In the genomic region with DNA sequence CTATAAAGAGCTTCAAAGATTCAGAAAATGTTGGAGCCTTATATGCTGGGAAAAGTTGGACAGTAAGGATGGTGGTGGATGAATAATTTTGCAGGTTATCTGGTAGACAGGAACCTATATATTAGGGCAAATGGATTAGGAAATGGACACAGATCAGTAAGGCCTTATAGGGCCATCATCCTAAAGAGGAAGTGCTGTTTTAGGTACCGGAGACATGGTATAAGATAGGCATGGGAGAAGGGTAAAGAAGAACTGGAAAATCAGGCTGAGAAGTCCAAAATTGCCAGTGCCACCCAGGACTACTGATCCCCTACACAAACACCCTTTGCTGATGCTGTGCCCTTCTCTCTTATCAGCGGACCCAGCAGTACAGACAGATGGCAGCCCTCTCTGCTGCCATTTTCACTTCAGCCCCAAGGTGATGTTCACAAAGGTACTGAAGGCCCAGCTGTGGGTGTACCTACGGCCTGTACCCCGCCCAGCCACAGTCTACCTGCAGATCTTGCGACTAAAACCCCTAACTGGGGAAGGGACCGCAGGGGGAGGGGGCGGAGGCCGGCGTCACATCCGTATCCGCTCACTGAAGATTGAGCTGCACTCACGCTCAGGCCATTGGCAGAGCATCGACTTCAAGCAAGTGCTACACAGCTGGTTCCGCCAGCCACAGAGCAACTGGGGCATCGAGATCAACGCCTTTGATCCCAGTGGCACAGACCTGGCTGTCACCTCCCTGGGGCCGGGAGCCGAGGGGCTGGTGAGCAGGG, we compare ENCODE assay signal across 29 cellular contexts. TPM values are rescaled to one million over a fixed set of nuclear protein-coding genes. Genes with fewer than 3 reads are reported as not detected.
DNase-seq lines count a peak whose midpoint lies in the region; ATAC-seq, FAIRE-seq and TF ChIP-seq lines count a peak whose summit lies in the region.
"Had no signal": no experiment of that assay in that cellular context is flagged by ENCODE, and none has a peak within 500 bp of the region (broad histone marks: within the 10 kb centered on the region; RNA-seq: fewer than 3 reads in every experiment).

No MANE protein-coding gene starts in this region.

- intact Hi-C loops in K562 (cut with micrococcal nuclease) (no loop called here), breast epithelium (cut with DNase I; ENCODE audit: low total_unique reads) (no loop called here)

- no peaks in the 10 kb centered on the region for H3K27me3 Mint-ChIP-seq in T-helper 2 cell treated with Interferon-gamma antibody and Interleukin-4, amounts not matched to agents 5 μg/mL and 100 μg/mL, for 36 hours (ENCODE audit: low read depth)
- peaks cover 16% of the 10 kb centered on the region for H3K27me3 Mint-ChIP-seq in GM23338 (ENCODE audit: insufficient read depth, low read depth, poor library complexity)
- H3K27me3 Mint-ChIP-seq in nephron progenitor cell (ENCODE audit: low read depth, poor library complexity), result peaks cover 3% of the 10 kb centered on the region
- H3K27me3 Mint-ChIP-seq: activated CD4-positive, alpha-beta T cell treated with anti-CD3 and anti-CD28 coated beads, Interleukin-2, amount 10 ng/mL, durations not matched to agents 7 days and 5 days had no signal

- H3K9me1 ChIP-seq in K562 (ENCODE audit: control insufficient read depth, insufficient read depth, low read length), result no peaks in the 10 kb centered on the region

- no peak overlapping the region for H3K4me3 Mint-ChIP-seq in T-helper 2 cell treated with Interferon-gamma antibody and Interleukin-4, amounts not matched to agents 5 μg/mL and 100 μg/mL, for 36 hours
- H3K4me3 Mint-ChIP-seq in GM23338 (no peak overlapping the region; the same call in 2 of the 3 replicates), nephron progenitor cell (peak overlapping the region; percentile 97)
- H3K4me3 Mint-ChIP-seq: activated CD4-positive, alpha-beta T cell treated with anti-CD3 and anti-CD28 coated beads, Interleukin-2, amount 10 ng/mL, durations not matched to agents 7 days and 5 days had no signal

- peaks cover 41% of the 10 kb centered on the region for H4K20me1 ChIP-seq in GM23338 (replicated peaks; ENCODE audit: insufficient read depth)
- no peaks in the 10 kb centered on the region for H4K20me1 ChIP-seq in K562 (replicated peaks; ENCODE audit: control insufficient read depth, insufficient read depth, low read length)

- TF ChIP-seq POLR2A in K562 (conservative IDR thresholded peaks at IDR 0.05) (no peak), breast epithelium (IDR thresholded peaks at IDR 0.05) (no peak)

- peak overlapping the region; percentile 23 for H3K27ac Mint-ChIP-seq in T-helper 2 cell treated with Interferon-gamma antibody and Interleukin-4, amounts not matched to agents 5 μg/mL and 100 μg/mL, for 36 hours
- H3K27ac Mint-ChIP-seq in GM23338 (no peak overlapping the region), nephron progenitor cell (no peak overlapping the region)
- H3K27ac Mint-ChIP-seq: activated CD4-positive, alpha-beta T cell treated with anti-CD3 and anti-CD28 coated beads, Interleukin-2, amount 10 ng/mL, durations not matched to agents 7 days and 5 days; activated T-helper 2 cell treated with anti-CD3 and anti-CD28 coated beads, Interferon-gamma antibody, Interleukin-2, Interleukin-4, amounts not matched to agents 10 μg/mL and 5 μg/mL and 100 μg/mL, durations not matched to agents 14 hours and 24 hours and 36 hours had no signal

- H3K36me3 ChIP-seq in GM23338 (ENCODE audit: insufficient read depth) (peaks cover 28% of the 10 kb centered on the region), K562 (ENCODE audit: control insufficient read depth, insufficient read depth, low read length) (peaks cover 71% of the 10 kb centered on the region), MG63 (peaks cover 26% of the 10 kb centered on the region), breast epithelium (peaks cover 3% of the 10 kb centered on the region)
- H3K36me3 ChIP-seq: prostate gland had no signal

- no TSS peak for BruUV-seq in K562 (replicated peaks; lab: Mats Ljungman, UMichigan)

- H3K9me3 ChIP-seq in K562 (replicated peaks; ENCODE audit: control insufficient read depth, insufficient read depth, low read depth, low read length) (no peaks in the 10 kb centered on the region), MG63 (no peaks in the 10 kb centered on the region), breast epithelium (no peaks in the 10 kb centered on the region)
- H3K9me3 ChIP-seq: adrenal gland, esophagus squamous epithelium, gastrocnemius medialis, neutrophil, prostate gland, upper lobe of left lung had no signal

- no peak for FAIRE-seq in K562 (lab: Jason Lieb, UNC)
- FAIRE-seq: colon, H54 had no signal

- no peaks in the 10 kb centered on the region for H3K9me3 Mint-ChIP-seq in T-helper 2 cell treated with Interferon-gamma antibody and Interleukin-4, amounts not matched to agents 5 μg/mL and 100 μg/mL, for 36 hours
- H3K9me3 Mint-ChIP-seq in GM23338, result no peaks in the 10 kb centered on the region
- H3K9me3 Mint-ChIP-seq in nephron progenitor cell, result no peaks in the 10 kb centered on the region
- H3K9me3 Mint-ChIP-seq: activated CD4-positive, alpha-beta T cell treated with anti-CD3 and anti-CD28 coated beads, Interleukin-2, amount 10 ng/mL, durations not matched to agents 7 days and 5 days; activated T-helper 2 cell treated with anti-CD3 and anti-CD28 coated beads, Interferon-gamma antibody, Interleukin-2, Interleukin-4, amounts not matched to agents 10 μg/mL and 5 μg/mL and 100 μg/mL, durations not matched to agents 14 hours and 24 hours and 36 hours had no signal

- peaks cover 24% of the 10 kb centered on the region for H3K4me1 Mint-ChIP-seq in T-helper 2 cell treated with Interferon-gamma antibody and Interleukin-4, amounts not matched to agents 5 μg/mL and 100 μg/mL, for 36 hours (ENCODE audit: low read depth)
- H3K4me1 Mint-ChIP-seq in GM23338, result peaks cover 56% of the 10 kb centered on the region
- peaks cover 60% of the 10 kb centered on the region for H3K4me1 Mint-ChIP-seq in nephron progenitor cell

- H3K4me1 ChIP-seq in GM23338 (ENCODE audit: insufficient read depth), result peaks cover 58% of the 10 kb centered on the region
- peaks cover 29 to 32% of the 10 kb centered on the region in 2 experiments for H3K4me1 ChIP-seq in K562 (replicated peaks in 1 of 2; ENCODE audit: control insufficient read depth in 2 of 2, insufficient read depth in 2 of 2, low read length in 2 of 2)
- H3K4me1 ChIP-seq in breast epithelium, result peaks cover 0 to 4% of the 10 kb centered on the region in 2 donors

- TF ChIP-seq EP300 in K562 (IDR thresholded peaks at IDR 0.05; ENCODE audit: low read length), result no peak

- H3K4me3 ChIP-seq in GM23338, result peak overlapping the region; percentile 28; the same call in 1 of the 2 replicates
- H3K4me3 ChIP-seq in K562, result no peak overlapping the region
- no peak overlapping the region for H3K4me3 ChIP-seq in MG63
- no peak overlapping the region for H3K4me3 ChIP-seq in breast epithelium
- H3K4me3 ChIP-seq: adrenal gland, esophagus squamous epithelium, gastrocnemius medialis, prostate gland, upper lobe of left lung had no signal

- no peak overlapping the region for H3K9ac ChIP-seq in K562 (ENCODE audit: insufficient read depth in 1 of 2, low read depth in 2 of 2, low read length in 2 of 2)

- 0 out of 2 replicates have a peak, but pooled peaks cover 7% of the 10 kb centered on the region for H3K9me2 ChIP-seq in GM23338 (ENCODE audit: insufficient read depth)

- no peak for TF ChIP-seq RAD21 in K562 (CRISPR knock-in tag; conservative IDR thresholded peaks at IDR 0.05 in 1 of 2, IDR thresholded peaks at IDR 0.05 in 1 of 2)

- POLR2A ChIA-PET in K562 (lab: Yijun Ruan, JAX), result interaction anchor here (0.6 to 2.8 kb wide), 7 partner anchors 9 to 1792 kb away, joined by 3 to 15 read pairs (median 4); a partner anchor contains a TSS

- H3F3A ChIP-seq in GM23338 (replicated peaks; ENCODE audit: low read depth), result peaks cover 26% of the 10 kb centered on the region

- TF ChIP-seq CTCF in GM23338 (conservative IDR thresholded peaks at IDR 0.05; ENCODE audit: low read depth in 2 of 2) (no peak), K562 (IDR thresholded peaks at IDR 0.05 in 2 of 3, conservative IDR thresholded peaks at IDR 0.05 in 1 of 3; ENCODE audit: insufficient read depth in 2 of 3, low read depth in 1 of 3, low read length in 3 of 3) (no peak), nephron progenitor cell (IDR thresholded peaks at IDR 0.05) (no peak), breast epithelium (IDR thresholded peaks at IDR 0.05) (no peak)

- H3K36me3 Mint-ChIP-seq in T-helper 2 cell treated with Interferon-gamma antibody and Interleukin-4, amounts not matched to agents 5 μg/mL and 100 μg/mL, for 36 hours (ENCODE audit: low read depth), result peaks cover 23% of the 10 kb centered on the region
- peaks cover 66% of the 10 kb centered on the region for H3K36me3 Mint-ChIP-seq in GM23338 (ENCODE audit: low read depth)
- peaks cover 63% of the 10 kb centered on the region for H3K36me3 Mint-ChIP-seq in nephron progenitor cell (ENCODE audit: low read depth)

- no peak for ATAC-seq in GM23338
- no peak for ATAC-seq in K562
- ATAC-seq: gastrocnemius medialis, SK-N-SH treated with all-trans-retinoic acid at 6 μM for 48 hours had no signal

- no peak overlapping the region for H3K27ac ChIP-seq in GM23338 (ENCODE audit: low read depth)
- H3K27ac ChIP-seq in K562 (ENCODE audit: extremely low read depth, low read depth, low read length), result no peak overlapping the region
- H3K27ac ChIP-seq in breast epithelium, result no peak overlapping the region
- H3K27ac ChIP-seq: 22Rv1, adrenal gland, brain microvascular endothelial cell, esophagus squamous epithelium, gastrocnemius medialis, HL-60, neutrophil, prostate gland, upper lobe of left lung had no signal

- H2AFZ ChIP-seq in GM23338 (no peak overlapping the region), K562 (ENCODE audit: low read depth, low read length) (no peak overlapping the region)

- H3K27me3 ChIP-seq in GM23338 (ENCODE audit: insufficient read depth), result no peaks in the 10 kb centered on the region
- no peaks in the 10 kb centered on the region for H3K27me3 ChIP-seq in K562 (ENCODE audit: control insufficient read depth in 2 of 2, insufficient read depth in 2 of 2, low read length in 2 of 2)
- no peaks in the 10 kb centered on the region for H3K27me3 ChIP-seq in MG63
- no peaks in the 10 kb centered on the region for H3K27me3 ChIP-seq in breast epithelium
- H3K27me3 ChIP-seq: adrenal gland, brain microvascular endothelial cell had no signal

- H3K79me2 ChIP-seq in GM23338 (replicated peaks; ENCODE audit: insufficient read depth) (peaks cover 47% of the 10 kb centered on the region), K562 (ENCODE audit: control insufficient read depth, insufficient read depth, low read length) (peaks cover 38% of the 10 kb centered on the region)

- in situ Hi-C loops in K562 (cut with MboI), result no loop called here

- WGBS in K562 (ENCODE audit: insufficient coverage, low coverage, missing lambda C conversion rate), result 95% methylated on average over 13 of the region's 18 CpGs

- CTCF ChIA-PET in K562 (lab: Yijun Ruan, JAX; ENCODE audit: low intra/inter-chr PET ratio), result no interaction called here

- peak overlapping the region; percentile 85 for H3K4me2 ChIP-seq in GM23338
- H3K4me2 ChIP-seq in K562 (ENCODE audit: insufficient read depth, low read length), result no peak overlapping the region

- DNase-seq in T-helper 2 cell treated with Interferon-gamma antibody and Interleukin-4, amounts not matched to agents 5 μg/mL and 100 μg/mL, for 36 hours (ENCODE audit: low spot score), result no peak
- DNase-seq in T-helper 2 cell (no peak), GM23338 (ENCODE audit: low spot score) (no peak), K562 (ENCODE audit: extremely low read depth in 1 of 4, low spot score in 3 of 4) (no peak), nephron progenitor cell (no peak), HUDEP-2 (lab: John Stamatoyannopoulos, UW; ENCODE audit: unreplicated experiment in 76 of 76) (no peak), MG63 (no peak), breast epithelium (ENCODE audit: low spot score in 2 of 2) (no peak)
- DNase-seq: activated CD4-positive, alpha-beta T cell treated with anti-CD3 and anti-CD28 coated beads, Interleukin-2, amount 10 ng/mL, durations not matched to agents 7 days and 5 days; brain microvascular endothelial cell; DMS79; esophagus squamous epithelium; gastrocnemius medialis; GF-D8; islet precursor cell; midbrain; NCI-H2081 treated with DMSO at 0.1 percent for 48 hours; NCI-H82; T1000 had no signal

RNA-seq across cellular contexts. Expression of a gene that starts 5.5 kb away (rescaled TPM):
- 12.5 and 12.6 TPM in 2 replicates for total RNA-seq in GM23338 (2014; rRNA removed; shearing (Covaris generic))
- polyA plus RNA-seq in GM23338 (2016; fragmentation: Nextera tagmentation; extraction: Ambion mirVana) (3.7 and 3.8 TPM in 2 replicates), K562 (2011; rRNA removed) (4.2 and 4.8 TPM in 2 replicates), K562 (2014; fragmentation: Illumina TruSeq; extraction: Trizol) (10.3 and 10.5 TPM in 2 replicates), K562 (2014; fragmentation: Nextera tagmentation; extraction: Ambion mirVana) (1 to 10 TPM; 1.4 to 1.6 TPM), K562 (2014; rRNA removed) (9.7 and 14.2 TPM in 2 replicates)
- total RNA-seq in K562 (2011; cell fraction: chromatin; rRNA removed; ENCODE audit: low replicate concordance), result 9.2 and 9.9 TPM in 2 replicates
- 5.4 and 6.5 TPM in 2 replicates for total RNA-seq in K562 (2011; cell fraction: nucleolus; rRNA removed)
- 6.2 and 7.9 TPM in 2 replicates for total RNA-seq in K562 (2011; cell fraction: nucleoplasm; rRNA removed)
- total RNA-seq in K562 (2014; rRNA removed) (2.4 and 6.5 TPM in 2 replicates), K562 (2014; rRNA removed; fragmentation: Illumina TruSeq; extraction: Trizol) (4.3 and 4.7 TPM in 2 replicates), K562 (2015; rRNA removed; fragmentation: Illumina TruSeq; extraction: Trizol) (4.9 and 5.2 TPM in 2 replicates), K562 (2021) (15.7 and 19.9 TPM in 2 replicates), breast epithelium (1 to 10 TPM in 1 of 3 donors, under 1 TPM in 2; 0.64 to 1.6 (median 0.88) TPM)
- polyA plus RNA-seq in K562 (2011; cell fraction: cytosol; rRNA removed), result 4.7 and 10.2 TPM in 2 replicates
- 4.3 and 9.6 TPM in 2 replicates for polyA plus RNA-seq in K562 (2011; cell fraction: nucleus; rRNA removed)
- polyA plus RNA-seq in K562 (2012), result 11.4 and 16.1 TPM in 2 replicates
- 2.9 and 3.7 TPM in 2 replicates for polyA minus RNA-seq in K562 (2011; rRNA and poly(A)+ RNA removed)
- polyA minus RNA-seq in K562 (2011; cell fraction: cytosol; rRNA and poly(A)+ RNA removed), result 5.1 and 5.4 TPM in 2 replicates
- polyA minus RNA-seq in K562 (2011; cell fraction: nucleus; rRNA and poly(A)+ RNA removed), result 2.7 and 4.2 TPM in 2 replicates
- total RNA-seq in MG63 (2014; rRNA removed; shearing (Covaris generic); ENCODE audit: low replicate concordance), result 2.8 and 3.9 TPM in 2 replicates

RNA-seq across cellular contexts. Expression of a gene that starts 19.6 kb away (rescaled TPM):
- total RNA-seq in GM23338 (2014; rRNA removed; shearing (Covaris generic)), result 294 and 307 TPM in 2 replicates
- polyA plus RNA-seq in GM23338 (2016; fragmentation: Nextera tagmentation; extraction: Ambion mirVana) (670 and 685 TPM in 2 replicates), K562 (2011; rRNA removed) (219 and 313 TPM in 2 replicates), K562 (2014; fragmentation: Illumina TruSeq; extraction: Trizol) (408 and 431 TPM in 2 replicates), K562 (2014; fragmentation: Nextera tagmentation; extraction: Ambion mirVana) (100 to 1,000 TPM; 531 to 576 TPM), K562 (2014; rRNA removed) (501 and 655 TPM in 2 replicates)
- 272 and 331 TPM in 2 replicates for total RNA-seq in K562 (2011; cell fraction: chromatin; rRNA removed; ENCODE audit: low replicate concordance)
- total RNA-seq in K562 (2011; cell fraction: nucleolus; rRNA removed), result 598 and 672 TPM in 2 replicates
- 455 and 604 TPM in 2 replicates for total RNA-seq in K562 (2011; cell fraction: nucleoplasm; rRNA removed)
- total RNA-seq in K562 (2014; rRNA removed) (425 and 433 TPM in 2 replicates), K562 (2014; rRNA removed; fragmentation: Illumina TruSeq; extraction: Trizol) (411 and 413 TPM in 2 replicates), K562 (2015; rRNA removed; fragmentation: Illumina TruSeq; extraction: Trizol) (706 and 735 TPM in 2 replicates), K562 (2021) (412 and 416 TPM in 2 replicates), breast epithelium (100 to 1,000 TPM; 540 to 910 (median 777) TPM)
- 416 and 450 TPM in 2 replicates for polyA plus RNA-seq in K562 (2011; cell fraction: cytosol; rRNA removed)
- 74.3 and 108 TPM in 2 replicates for polyA plus RNA-seq in K562 (2011; cell fraction: nucleus; rRNA removed)
- polyA plus RNA-seq in K562 (2012), result 824 and 1,019 TPM in 2 replicates
- polyA minus RNA-seq in K562 (2011; rRNA and poly(A)+ RNA removed), result 261 and 331 TPM in 2 replicates
- polyA minus RNA-seq in K562 (2011; cell fraction: cytosol; rRNA and poly(A)+ RNA removed), result 98.5 and 116 TPM in 2 replicates
- 19.3 and 46.9 TPM in 2 replicates for polyA minus RNA-seq in K562 (2011; cell fraction: nucleus; rRNA and poly(A)+ RNA removed)
- 1,474 and 1,678 TPM in 2 replicates for total RNA-seq in MG63 (2014; rRNA removed; shearing (Covaris generic); ENCODE audit: low replicate concordance)

RNA-seq across cellular contexts. Expression of a gene that starts 28.2 kb away (rescaled TPM):
- total RNA-seq in GM23338 (2014; rRNA removed; shearing (Covaris generic)), result 1.7 and 7.5 TPM in 2 replicates
- polyA plus RNA-seq in GM23338 (2016; fragmentation: Nextera tagmentation; extraction: Ambion mirVana) (3.9 and 5.4 TPM in 2 replicates), K562 (2011; rRNA removed) (1.6 TPM in 2 replicates), K562 (2014; fragmentation: Illumina TruSeq; extraction: Trizol) (0.21 and 0.28 TPM in 2 replicates), K562 (2014; fragmentation: Nextera tagmentation; extraction: Ambion mirVana) (under 1 TPM; 0.41 to 0.46 TPM), K562 (2014; rRNA removed) (0.62 and 1.2 TPM in 2 replicates)
- total RNA-seq in K562 (2011; cell fraction: chromatin; rRNA removed; ENCODE audit: low replicate concordance), result 10.5 and 25.4 TPM in 2 replicates
- 12.8 and 20.5 TPM in 2 replicates for total RNA-seq in K562 (2011; cell fraction: nucleolus; rRNA removed)
- 12.5 and 18.9 TPM in 2 replicates for total RNA-seq in K562 (2011; cell fraction: nucleoplasm; rRNA removed)
- total RNA-seq in K562 (2014; rRNA removed) (1.7 TPM in 1 of 2 replicates, not detected in the other), K562 (2014; rRNA removed; fragmentation: Illumina TruSeq; extraction: Trizol) (1.1 and 1.5 TPM in 2 replicates), K562 (2015; rRNA removed; fragmentation: Illumina TruSeq; extraction: Trizol) (0.60 and 2.0 TPM in 2 replicates), K562 (2021) (1.0 and 1.5 TPM in 2 replicates), breast epithelium (10 to 100 TPM; 18.9 to 90.9 (median 21.6) TPM)
- 0.56 and 0.92 TPM in 2 replicates for polyA plus RNA-seq in K562 (2011; cell fraction: cytosol; rRNA removed)
- polyA plus RNA-seq in K562 (2011; cell fraction: nucleus; rRNA removed), result 5.6 and 6.6 TPM in 2 replicates
- polyA plus RNA-seq in K562 (2012), result 0.52 and 2.5 TPM in 2 replicates
- 2.8 and 4.0 TPM in 2 replicates for polyA minus RNA-seq in K562 (2011; rRNA and poly(A)+ RNA removed)
- 1.1 TPM in 1 of 2 replicates, not detected in the other for polyA minus RNA-seq in K562 (2011; cell fraction: cytosol; rRNA and poly(A)+ RNA removed)
- 5.1 and 6.1 TPM in 2 replicates for polyA minus RNA-seq in K562 (2011; cell fraction: nucleus; rRNA and poly(A)+ RNA removed)
- total RNA-seq in MG63 (2014; rRNA removed; shearing (Covaris generic); ENCODE audit: low replicate concordance), result 3.1 and 5.0 TPM in 2 replicates

RNA-seq across cellular contexts. Expression of a gene that starts 32.6 kb away (rescaled TPM):
- total RNA-seq in GM23338 (2014; rRNA removed; shearing (Covaris generic)), result 52.3 and 68.3 TPM in 2 replicates
- 174 and 198 TPM in 2 replicates for polyA plus RNA-seq in GM23338 (2016; fragmentation: Nextera tagmentation; extraction: Ambion mirVana)
- total RNA-seq in K562 (2011; cell fraction: chromatin; rRNA removed; ENCODE audit: low replicate concordance), result 9.0 and 26.9 TPM in 2 replicates
- 23.7 and 30.0 TPM in 2 replicates for total RNA-seq in K562 (2011; cell fraction: nucleolus; rRNA removed)
- total RNA-seq in K562 (2011; cell fraction: nucleoplasm; rRNA removed), result 23.8 and 24.1 TPM in 2 replicates
- 124 and 125 TPM in 2 replicates for total RNA-seq in K562 (2014; rRNA removed)
- total RNA-seq in K562 (2014; rRNA removed; fragmentation: Illumina TruSeq; extraction: Trizol), result 52.1 and 75.2 TPM in 2 replicates
- 82.9 and 84.6 TPM in 2 replicates for total RNA-seq in K562 (2015; rRNA removed; fragmentation: Illumina TruSeq; extraction: Trizol)
- 81.8 and 83.5 TPM in 2 replicates for total RNA-seq in K562 (2021)
- polyA plus RNA-seq in K562 (2011; rRNA removed), result 86.4 and 95.8 TPM in 2 replicates
- polyA plus RNA-seq in K562 (2011; cell fraction: cytosol; rRNA removed), result 120 and 170 TPM in 2 replicates
- 46.8 and 53.7 TPM in 2 replicates for polyA plus RNA-seq in K562 (2011; cell fraction: nucleus; rRNA removed)
- 100 and 125 TPM in 2 replicates for polyA plus RNA-seq in K562 (2012)
- polyA plus RNA-seq in K562 (2014; fragmentation: Illumina TruSeq; extraction: Trizol), result 98.8 and 108 TPM in 2 replicates
- polyA plus RNA-seq in K562 (2014; fragmentation: Nextera tagmentation; extraction: Ambion mirVana), result 100 to 1,000 TPM; 122 to 139 TPM
- polyA plus RNA-seq in K562 (2014; rRNA removed), result 134 and 161 TPM in 2 replicates
- 34.1 and 43.5 TPM in 2 replicates for polyA minus RNA-seq in K562 (2011; rRNA and poly(A)+ RNA removed)
- 22.0 and 22.4 TPM in 2 replicates for polyA minus RNA-seq in K562 (2011; cell fraction: cytosol; rRNA and poly(A)+ RNA removed)
- polyA minus RNA-seq in K562 (2011; cell fraction: nucleus; rRNA and poly(A)+ RNA removed), result 9.7 and 9.8 TPM in 2 replicates
- 75.7 and 97.6 TPM in 2 replicates for total RNA-seq in MG63 (2014; rRNA removed; shearing (Covaris generic); ENCODE audit: low replicate concordance)
- total RNA-seq in breast epithelium, result 100 to 1,000 TPM; 141 to 238 (median 162) TPM

RNA-seq across cellular contexts. Expression of a gene that starts 40.7 kb away (rescaled TPM):
- 45.3 and 49.1 TPM in 2 replicates for total RNA-seq in GM23338 (2014; rRNA removed; shearing (Covaris generic))
- polyA plus RNA-seq in GM23338 (2016; fragmentation: Nextera tagmentation; extraction: Ambion mirVana) (17.4 and 20.0 TPM in 2 replicates), K562 (2011; rRNA removed) (0.67 and 1.6 TPM in 2 replicates), K562 (2014; fragmentation: Illumina TruSeq; extraction: Trizol) (1.1 and 1.4 TPM in 2 replicates), K562 (2014; fragmentation: Nextera tagmentation; extraction: Ambion mirVana) (under 1 TPM in 1 of 2 experiments, not detected in 1; 0.11 TPM), K562 (2014; rRNA removed) (0.54 and 0.96 TPM in 2 replicates)
- total RNA-seq in K562 (2011; cell fraction: chromatin; rRNA removed; ENCODE audit: low replicate concordance), result 5.3 and 10.3 TPM in 2 replicates
- 6.2 and 6.7 TPM in 2 replicates for total RNA-seq in K562 (2011; cell fraction: nucleolus; rRNA removed)
- 7.4 and 7.6 TPM in 2 replicates for total RNA-seq in K562 (2011; cell fraction: nucleoplasm; rRNA removed)
- total RNA-seq in K562 (2014; rRNA removed) (0.18 and 0.57 TPM in 2 replicates), K562 (2014; rRNA removed; fragmentation: Illumina TruSeq; extraction: Trizol) (0.41 and 0.55 TPM in 2 replicates), K562 (2015; rRNA removed; fragmentation: Illumina TruSeq; extraction: Trizol) (0.53 and 0.58 TPM in 2 replicates), K562 (2021) (1.9 and 2.3 TPM in 2 replicates), breast epithelium (100 to 1,000 TPM in 1 of 3 donors, 10 to 100 TPM in 2; 20.5 to 190 (median 33.1) TPM)
- 0.89 and 0.93 TPM in 2 replicates for polyA plus RNA-seq in K562 (2011; cell fraction: cytosol; rRNA removed)
- 12.9 and 17.7 TPM in 2 replicates for polyA plus RNA-seq in K562 (2011; cell fraction: nucleus; rRNA removed)
- polyA plus RNA-seq in K562 (2012), result 1.0 and 2.6 TPM in 2 replicates
- polyA minus RNA-seq in K562 (2011; rRNA and poly(A)+ RNA removed), result 0.46 and 0.57 TPM in 2 replicates
- polyA minus RNA-seq in K562 (2011; cell fraction: cytosol; rRNA and poly(A)+ RNA removed), result not detected in 2 replicates
- 1.6 and 2.3 TPM in 2 replicates for polyA minus RNA-seq in K562 (2011; cell fraction: nucleus; rRNA and poly(A)+ RNA removed)
- 18.8 and 27.4 TPM in 2 replicates for total RNA-seq in MG63 (2014; rRNA removed; shearing (Covaris generic); ENCODE audit: low replicate concordance)
